ENCODE assay signal across 8 cellular contexts in genomic region chr15:45635191-45635638, GRCh38. TPM values are rescaled to one million over a fixed set of nuclear protein-coding genes. Genes with fewer than 3 reads are reported as not detected.
DNase-seq lines count a peak whose midpoint lies in the region; ATAC-seq and TF ChIP-seq lines count a peak whose summit lies in the region.

No MANE protein-coding gene starts in this region.

- H3K36me3 Mint-ChIP-seq in activated T-helper 17 cell treated with anti-CD3 and anti-CD28 coated beads, Interleukin-2, amount 50 U/mL, for 72 hours (ENCODE audit: low read depth) = peaks cover 52% of the 10 kb centered on the region

- H3K4me1 ChIP-seq in gastroesophageal sphincter (peaks cover 0 to 54% (median 20%) of the 10 kb centered on the region in 3 donors), osteoblast (ENCODE audit: insufficient read depth, low read length) (peaks cover 43% of the 10 kb centered on the region), thymus (ENCODE audit: control insufficient read depth, insufficient read depth, low read length) (peaks cover 15% of the 10 kb centered on the region)

- peak overlapping the region; percentile 97 for H3K4me3 Mint-ChIP-seq in activated T-helper 17 cell treated with anti-CD3 and anti-CD28 coated beads, Interleukin-2, amount 50 U/mL, for 72 hours

- no peak for TF ChIP-seq POLR2A in gastroesophageal sphincter (IDR thresholded peaks at IDR 0.05)

- H3K9me3 Mint-ChIP-seq in activated T-helper 17 cell treated with anti-CD3 and anti-CD28 coated beads, Interleukin-2, amount 50 U/mL, for 72 hours = peaks cover 7% of the 10 kb centered on the region

- peaks cover 30% of the 10 kb centered on the region for H3K79me2 ChIP-seq in osteoblast (ENCODE audit: insufficient read depth, low read length)

- no peak for TF ChIP-seq EP300 in gastroesophageal sphincter (IDR thresholded peaks at IDR 0.05)

- 1 to 3% methylated on average over 6 to 16 of the region's 29 CpGs for WGBS in gastroesophageal sphincter (ENCODE audit: low coverage in 1 of 2), 2 donors
- under 1% methylated on average over 29 of the region's 29 CpGs for WGBS in thymus

- H3K4me1 Mint-ChIP-seq in activated T-helper 17 cell treated with anti-CD3 and anti-CD28 coated beads, Interleukin-2, amount 50 U/mL, for 72 hours = peaks cover 35% of the 10 kb centered on the region

- peak overlapping the region; percentile 82 to 88 for H3K4me3 ChIP-seq in gastroesophageal sphincter
- peak overlapping the region; percentile 86 for H3K4me3 ChIP-seq in osteoblast (ENCODE audit: insufficient read depth, low read length)
- peak overlapping the region; percentile 88 for H3K4me3 ChIP-seq in thymus (ENCODE audit: low read length)

- H2AFZ ChIP-seq in osteoblast (ENCODE audit: low read length) = peak overlapping the region; percentile 88

- peak; percentile 74 for DNase-seq in NCI-H69 (lab: John Stamatoyannopoulos, UW)
- DNase-seq in osteoblast (ENCODE audit: insufficient read length, low spot score, missing footprints) = no peak
- DNase-seq in NCI-H510A treated with DMSO at 0.1 percent for 48 hours (lab: John Stamatoyannopoulos, UW) = no peak

- peak; percentile 53 for ATAC-seq in GM18502 (IDR thresholded peaks at IDR 0.05; ENCODE audit: poor library complexity, unreplicated experiment)
- peak; percentile 61 for ATAC-seq in HG02642 (IDR thresholded peaks at IDR 0.05; ENCODE audit: poor library complexity, unreplicated experiment)
- peak; percentile 55 for ATAC-seq in activated T-helper 17 cell treated with anti-CD3 and anti-CD28 coated beads, Interleukin-2, amount 50 U/mL, for 72 hours (replicated peaks)
- peak; percentile 48 for ATAC-seq in gastroesophageal sphincter

- H3K27ac Mint-ChIP-seq in activated T-helper 17 cell treated with anti-CD3 and anti-CD28 coated beads, Interleukin-2, amount 50 U/mL, for 72 hours = peak overlapping the region; percentile 95

- H4K20me1 ChIP-seq in osteoblast (ENCODE audit: insufficient read depth, low read length) = no peaks in the 10 kb centered on the region

- H3K36me3 ChIP-seq in gastroesophageal sphincter = no peaks in the 10 kb centered on the region
- H3K36me3 ChIP-seq in osteoblast (ENCODE audit: insufficient read depth, low read length) = no peaks in the 10 kb centered on the region
- H3K36me3 ChIP-seq in thymus (ENCODE audit: control insufficient read depth, insufficient read depth) = no peaks in the 10 kb centered on the region

- H3K9me3 ChIP-seq in gastroesophageal sphincter (no peaks in the 10 kb centered on the region), osteoblast (ENCODE audit: low read depth, low read length) (no peaks in the 10 kb centered on the region), thymus (ENCODE audit: control insufficient read depth) (no peaks in the 10 kb centered on the region)

- no peaks in the 10 kb centered on the region for H3K27me3 Mint-ChIP-seq in activated T-helper 17 cell treated with anti-CD3 and anti-CD28 coated beads, Interleukin-2, amount 50 U/mL, for 72 hours

- TF ChIP-seq CTCF in gastroesophageal sphincter (IDR thresholded peaks at IDR 0.05) (peak in 3 of 4 experiments; percentile 39 to 63 (median 55)), osteoblast (IDR thresholded peaks at IDR 0.05; ENCODE audit: extremely low read depth, low read depth, low read length) (peak; percentile 44)

- peak overlapping the region; percentile 89 for H3K4me2 ChIP-seq in osteoblast (ENCODE audit: insufficient read depth, low read length)

- H3K27me3 ChIP-seq in gastroesophageal sphincter = no peaks in the 10 kb centered on the region
- no peaks in the 10 kb centered on the region for H3K27me3 ChIP-seq in osteoblast (ENCODE audit: insufficient read depth, low read length)
- H3K27me3 ChIP-seq in thymus (ENCODE audit: control insufficient read depth, insufficient read depth) = no peaks in the 10 kb centered on the region

- H3K27ac ChIP-seq in gastroesophageal sphincter = peak overlapping the region; percentile 86 to 96 (median 93)
- peak overlapping the region; percentile 68 for H3K27ac ChIP-seq in osteoblast (ENCODE audit: low read depth, low read length)
- H3K27ac ChIP-seq in thymus (ENCODE audit: low read depth) = peak overlapping the region; percentile 89

RNA-seq across cellular contexts. Expression of gene SQOR, which starts 0.4 kb away (rescaled TPM):
- total RNA-seq in activated T-helper 17 cell treated with anti-CD3 and anti-CD28 coated beads, Interleukin-2, amount 50 U/mL, for 72 hours = 100 to 1,000 TPM; 129 to 275 TPM
- total RNA-seq in gastroesophageal sphincter (10 to 100 TPM; 66.6 to 96.3 (median 87.1) TPM), osteoblast (122 and 134 TPM in 2 replicates)
- 33.5 TPM for polyA plus RNA-seq in thymus

RNA-seq across cellular contexts. Expression of gene BLOC1S6, which starts 48.0 kb away (rescaled TPM):
- total RNA-seq in activated T-helper 17 cell treated with anti-CD3 and anti-CD28 coated beads, Interleukin-2, amount 50 U/mL, for 72 hours = 10 to 100 TPM; 43.7 to 54.5 TPM
- total RNA-seq in gastroesophageal sphincter (10 to 100 TPM; 43.7 to 87.8 (median 54.3) TPM), osteoblast (103 and 104 TPM in 2 replicates)
- 32.1 TPM for polyA plus RNA-seq in thymus
